In the genomic region with DNA sequence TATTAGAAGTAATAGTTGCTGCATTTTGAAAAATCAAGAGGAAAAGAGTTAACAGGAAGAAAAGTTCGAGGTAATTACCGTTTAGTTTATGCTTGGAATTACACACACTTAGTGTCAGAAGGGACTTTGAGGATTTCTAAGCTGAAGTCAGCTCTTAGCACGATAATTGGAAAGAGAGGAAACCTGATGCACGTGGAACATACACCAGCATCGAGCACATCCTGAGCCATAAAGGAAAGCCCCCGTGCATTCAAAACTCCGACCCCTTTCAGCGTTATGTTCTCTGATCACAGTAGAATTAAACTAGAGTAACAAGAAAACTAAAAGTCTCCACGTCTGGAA, we compare ENCODE assay signal across 8 cellular contexts. TPM values are rescaled to one million over a fixed set of nuclear protein-coding genes. Genes with fewer than 3 reads are reported as not detected.
A peak's percentile ranks its signal among the peaks of the same experiment; 100 is the strongest.
DNase-seq lines count a peak whose midpoint lies in the region; ATAC-seq and TF ChIP-seq lines count a peak whose summit lies in the region.

No MANE protein-coding gene starts in this region.

- TF ChIP-seq POLR2A in erythroblast (IDR thresholded peaks at IDR 0.05; ENCODE audit: low read length): no peak

- H3K9me3 ChIP-seq in BLaER1: no peaks in the 10 kb centered on the region
- no peaks in the 10 kb centered on the region for H3K9me3 ChIP-seq in ascending aorta
- H3K9me3 ChIP-seq in mesodermal cell (ENCODE audit: control insufficient read depth, low read length): no peaks in the 10 kb centered on the region

- peak overlapping the region; percentile 84; the same call in 1 of the 2 replicates for H3K9ac ChIP-seq in BLaER1

- H3K27ac ChIP-seq in BLaER1: no peak overlapping the region
- H3K27ac ChIP-seq in ascending aorta: no peak overlapping the region
- H3K27ac ChIP-seq in mesodermal cell (ENCODE audit: low read depth, low read length, severe bottlenecking): no peak overlapping the region

- H3K4me3 ChIP-seq in BLaER1 (peak overlapping the region; percentile 94), ascending aorta (peak overlapping the region; percentile 82 to 91), mesodermal cell (ENCODE audit: extremely low read depth, insufficient read depth, low read length, poor library complexity, severe bottlenecking) (peak overlapping the region; percentile 74)

- H3K36me3 ChIP-seq in BLaER1: no peaks in the 10 kb centered on the region
- H3K36me3 ChIP-seq in ascending aorta: no peaks in the 10 kb centered on the region
- H3K36me3 ChIP-seq in mesodermal cell (ENCODE audit: control insufficient read depth, insufficient read depth, low read length): peaks cover 5% of the 10 kb centered on the region

- peak; percentile 20 for ATAC-seq in GM19328 (IDR thresholded peaks at IDR 0.05; ENCODE audit: unreplicated experiment)
- ATAC-seq in HG03469 (IDR thresholded peaks at IDR 0.05; ENCODE audit: unreplicated experiment): peak; percentile 11

- no peak for TF ChIP-seq CTCF in ascending aorta (IDR thresholded peaks at IDR 0.05)

- H4K20me1 ChIP-seq in BLaER1: no peaks in the 10 kb centered on the region

- no peak for DNase-seq in ascending aorta (ENCODE audit: low spot score in 2 of 2)
- no peak for DNase-seq in erythroblast (lab: John Stamatoyannopoulos, UW)
- no peak for DNase-seq in stimulated activated CD8-positive, alpha-beta memory T cell treated with anti-CD3 and anti-CD28 coated beads, Interleukin-4, amount 100 ng/mL, for 48 hours
- DNase-seq in cerebellum (ENCODE audit: low spot score): no peak

- intact Hi-C loops in ascending aorta (cut with DNase I): loop anchor here (5.0 to 10.0 kb wide), 2 partner anchors 295 to 1133 kb away; a partner anchor contains a TSS

- H3K27me3 ChIP-seq in BLaER1 (no peaks in the 10 kb centered on the region), ascending aorta (no peaks in the 10 kb centered on the region)

- WGBS in mesodermal cell (ENCODE audit: insufficient coverage in 2 of 2), 2 experiments: 0 to 4% methylated on average over 2 of the region's 9 CpGs

- peaks cover 22% of the 10 kb centered on the region for H3K4me1 ChIP-seq in BLaER1
- peaks cover 0 to 10% of the 10 kb centered on the region in 2 donors for H3K4me1 ChIP-seq in ascending aorta
- no peaks in the 10 kb centered on the region for H3K4me1 ChIP-seq in mesodermal cell (ENCODE audit: control insufficient read depth, insufficient read depth, low read length, poor library complexity, severe bottlenecking)

- peak overlapping the region; percentile 90 for H3K4me2 ChIP-seq in BLaER1

RNA-seq across cellular contexts. Expression of a gene that starts 0.4 kb away (rescaled TPM):
- total RNA-seq in ascending aorta (6.7 TPM), cerebellum (62.5 TPM)
- 36.0 TPM for polyA plus RNA-seq in mesodermal cell (2013, experiment 1 of 2)
- 37.1 TPM for polyA plus RNA-seq in mesodermal cell (2013, experiment 2 of 2)
